In the genomic region with DNA sequence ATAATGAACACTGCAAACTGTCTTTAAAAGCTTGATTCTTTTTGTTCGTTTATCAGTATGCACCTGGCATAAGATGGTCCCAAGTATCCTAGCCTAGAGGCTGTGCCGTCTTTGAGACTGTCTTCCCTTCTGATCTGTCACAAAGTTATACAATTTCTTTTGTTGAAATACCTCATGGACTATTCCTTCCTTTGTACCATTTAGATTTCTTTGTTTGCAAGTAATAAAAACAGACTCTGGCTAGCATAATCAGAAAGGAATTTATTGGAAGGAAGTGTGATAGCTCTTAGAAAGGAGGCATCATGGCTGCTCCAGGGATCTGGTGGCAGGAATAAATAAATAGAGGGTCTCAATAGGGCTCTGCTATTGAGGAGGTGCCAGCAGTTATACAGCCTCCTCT, we compare ENCODE assay signal across 17 cellular contexts.
DNase-seq lines count a peak whose midpoint lies in the region; ATAC-seq and TF ChIP-seq lines count a peak whose summit lies in the region.
"Had no signal": no experiment of that assay in that cellular context is flagged by ENCODE, and none has a peak within 500 bp of the region (broad histone marks: within the 10 kb centered on the region; RNA-seq: fewer than 3 reads in every experiment).

No MANE protein-coding gene starts in this region.

- H3K9me3 ChIP-seq in GM23248 (ENCODE audit: low read depth), result no peaks in the 10 kb centered on the region
- H3K9me3 ChIP-seq in neuron (ENCODE audit: low read length), result no peaks in the 10 kb centered on the region

- no peak overlapping the region for H3K27ac ChIP-seq in GM23248

- peak overlapping the region; percentile 38; the same call in 1 of the 2 replicates for H2AFZ ChIP-seq in GM23248
- H2AFZ ChIP-seq in neuron (ENCODE audit: low read depth, low read length), result peak overlapping the region; percentile 72

- H3K27me3 Mint-ChIP-seq in activated CD4-positive, alpha-beta memory T cell treated with anti-CD3 and anti-CD28 coated beads for 36 hours, result no peaks in the 10 kb centered on the region
- no peaks in the 10 kb centered on the region for H3K27me3 Mint-ChIP-seq in T-cell

- H3K36me3 ChIP-seq in GM23248 (ENCODE audit: low read depth), result no peaks in the 10 kb centered on the region
- no peaks in the 10 kb centered on the region for H3K36me3 ChIP-seq in neuron (ENCODE audit: insufficient read depth, low read length)

- H3K9ac ChIP-seq in GM23248, result no peak overlapping the region

- H3K4me1 ChIP-seq in GM23248 (ENCODE audit: insufficient read depth) (no peaks in the 10 kb centered on the region), neuron (ENCODE audit: insufficient read depth, low read length) (no peaks in the 10 kb centered on the region)

- H3K9me2 ChIP-seq in GM23248 (ENCODE audit: insufficient read depth), result no peaks in the 10 kb centered on the region

- H3K27me3 ChIP-seq in GM23248 (replicated peaks; ENCODE audit: insufficient read depth) (no peaks in the 10 kb centered on the region), neuron (ENCODE audit: insufficient read depth, low read length) (no peaks in the 10 kb centered on the region)

- 91% methylated on average over 2 of the region's 2 CpGs for WGBS in GM23248 (ENCODE audit: low coverage in 1 of 2, low lambda C conversion rate in 2 of 2, missing lambda C conversion rate in 2 of 2), 2 experiments

- no peak for ATAC-seq in T-cell (replicated peaks in 1 of 4)
- ATAC-seq: HCT116 had no signal

- no peaks in the 10 kb centered on the region for H3K79me2 ChIP-seq in GM23248 (ENCODE audit: insufficient read depth)

- no peaks in the 10 kb centered on the region for H3F3A ChIP-seq in GM23248 (ENCODE audit: insufficient read depth)

- no peak overlapping the region for H3K27ac Mint-ChIP-seq in activated CD4-positive, alpha-beta memory T cell treated with anti-CD3 and anti-CD28 coated beads for 36 hours
- H3K27ac Mint-ChIP-seq in T-cell, result no peak overlapping the region
- H3K27ac Mint-ChIP-seq: CD14-positive monocyte had no signal

- intact Hi-C loops in activated CD4-positive, alpha-beta memory T cell treated with anti-CD3 and anti-CD28 coated beads for 36 hours (cut with micrococcal nuclease), result no loop called here

- H3K36me3 Mint-ChIP-seq in activated CD4-positive, alpha-beta memory T cell treated with anti-CD3 and anti-CD28 coated beads for 36 hours, result no peaks in the 10 kb centered on the region
- peaks cover 40% of the 10 kb centered on the region for H3K36me3 Mint-ChIP-seq in T-cell

- H3K4me1 Mint-ChIP-seq in activated CD4-positive, alpha-beta memory T cell treated with anti-CD3 and anti-CD28 coated beads for 36 hours (ENCODE audit: low read depth), result no peaks in the 10 kb centered on the region
- H3K4me1 Mint-ChIP-seq in T-cell, result no peaks in the 10 kb centered on the region

- POLR2A ChIA-PET in activated CD4-positive, alpha-beta memory T cell treated with anti-CD3 and anti-CD28 coated beads for 36 hours (lab: Charles Lee), result no interaction called here
- POLR2A ChIA-PET in T-cell (lab: Charles Lee), result no interaction called here

- no peak overlapping the region for H3K4me3 Mint-ChIP-seq in activated CD4-positive, alpha-beta memory T cell treated with anti-CD3 and anti-CD28 coated beads for 36 hours
- H3K4me3 Mint-ChIP-seq in T-cell, result no peak overlapping the region
- H3K4me3 Mint-ChIP-seq: CD14-positive monocyte had no signal

- in situ Hi-C loops in GM23248 (cut with MboI), result no loop called here
- in situ Hi-C loops in astrocyte of the spinal cord (cut with HindIII; ENCODE audit: low sequenced_read_pairs), result no loop called here

- H4K20me1 ChIP-seq in GM23248 (ENCODE audit: insufficient read depth), result no peaks in the 10 kb centered on the region

- DNase-seq in GM23248 (no peak), astrocyte of the spinal cord (ENCODE audit: low read depth, low spot score) (peak; percentile 27), fibroblast of the aortic adventitia (ENCODE audit: low read depth) (peak; percentile 3), T-cell (no peak), EL (no peak)
- DNase-seq in activated CD4-positive, alpha-beta memory T cell treated with anti-CD3 and anti-CD28 coated beads for 36 hours, result no peak
- DNase-seq in activated T-cell treated with anti-CD3 and anti-CD28 coated beads, Interleukin-2, amount 50 U/mL, for 1 hour, result no peak
- DNase-seq: 8988T, DMS79, NCI-H1092 treated with DMSO at 0.1 percent for 48 hours, NCI-H2081, NCI-H748 treated with DMSO at 0.1 percent for 48 hours, OCI-M1, SHP77 had no signal

- CTCF ChIA-PET in activated CD4-positive, alpha-beta memory T cell treated with anti-CD3 and anti-CD28 coated beads for 36 hours (lab: Charles Lee), result no interaction called here
- CTCF ChIA-PET in T-cell (lab: Charles Lee), result no interaction called here

- H3K4me3 ChIP-seq in GM23248 (no peak overlapping the region), astrocyte of the spinal cord (ENCODE audit: low read depth, low read length) (no peak overlapping the region), fibroblast of the aortic adventitia (ENCODE audit: low read depth, low read length) (no peak overlapping the region), neuron (ENCODE audit: low read length) (no peak overlapping the region)

- TF ChIP-seq CTCF in astrocyte of the spinal cord (IDR thresholded peaks at IDR 0.05; ENCODE audit: low read depth, low read length) (no peak), fibroblast of the aortic adventitia (IDR thresholded peaks at IDR 0.05; ENCODE audit: insufficient read depth, low read length) (no peak)

- no peaks in the 10 kb centered on the region for H3K9me3 Mint-ChIP-seq in activated CD4-positive, alpha-beta memory T cell treated with anti-CD3 and anti-CD28 coated beads for 36 hours
- H3K9me3 Mint-ChIP-seq in T-cell, result no peaks in the 10 kb centered on the region

- no peak overlapping the region for H3K4me2 ChIP-seq in GM23248 (ENCODE audit: unreplicated experiment)

Comparison
In these comparisons a context has a peak if more than half of its experiments do, and no peak if none do; other contexts are left out.
1. DNase-seq: peak in astrocyte of the spinal cord (single experiment) and fibroblast of the aortic adventitia (single experiment); none in GM23248 (single experiment), activated CD4-positive, alpha-beta memory T cell treated with anti-CD3 and anti-CD28 coated beads for 36 hours (single experiment), T-cell (0 of 34), activated T-cell treated with anti-CD3 and anti-CD28 coated beads, Interleukin-2, amount 50 U/mL, for 1 hour (single experiment) and EL (single experiment).